8 cellular contexts compared by ENCODE assay signal in the genomic region with DNA sequence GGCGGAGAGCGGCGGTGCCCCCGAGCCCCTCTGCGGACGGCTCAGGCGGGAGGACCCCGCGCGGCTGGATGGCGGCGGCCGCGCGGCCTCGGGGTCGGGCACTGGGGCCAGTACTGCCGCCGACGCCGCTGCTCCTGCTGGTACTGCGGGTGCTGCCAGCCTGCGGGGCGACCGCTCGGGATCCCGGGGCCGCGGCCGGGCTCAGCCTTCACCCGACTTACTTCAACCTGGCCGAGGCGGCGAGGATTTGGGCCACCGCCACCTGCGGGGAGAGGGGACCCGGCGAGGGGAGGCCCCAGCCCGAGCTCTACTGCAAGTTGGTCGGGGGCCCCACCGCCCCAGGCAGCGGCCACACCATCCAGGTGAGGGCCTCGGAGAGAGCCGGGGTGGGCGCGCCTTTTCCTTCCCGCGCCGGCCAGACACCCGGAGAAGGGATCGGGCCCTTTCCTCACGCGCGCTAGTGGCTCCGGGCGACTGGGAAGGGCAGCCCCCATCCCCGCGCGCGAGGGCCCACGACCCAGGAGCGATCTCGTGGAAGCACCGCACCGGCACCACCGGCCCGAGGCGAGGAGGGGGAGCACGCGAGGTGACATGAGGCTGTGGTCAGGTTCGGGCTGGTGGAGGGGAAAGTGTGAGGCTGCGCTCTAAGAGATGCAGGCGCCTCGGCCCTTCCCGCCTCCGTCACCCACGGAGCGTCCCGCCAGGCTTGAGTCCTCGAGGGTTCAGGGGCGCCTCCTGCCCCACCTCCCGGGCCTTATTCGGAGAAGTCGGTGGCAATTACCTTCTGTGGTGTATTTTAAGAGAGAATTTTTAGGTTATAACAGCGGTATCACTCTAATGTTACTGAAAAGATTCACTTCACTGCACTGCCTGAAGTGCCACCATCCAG. TPM values are rescaled to one million over a fixed set of nuclear protein-coding genes. Genes with fewer than 3 reads are reported as not detected.
DNase-seq lines count a peak whose midpoint lies in the region; TF ChIP-seq lines count a peak whose summit lies in the region.

No MANE protein-coding gene starts in this region.

- POLR2A ChIA-PET in A673 (lab: Charles Lee; ENCODE audit: low non-redundant PET): no interaction called here

- no peak for DNase-seq in A673 (ENCODE audit: low spot score)
- peak; percentile 84 for DNase-seq in H7
- DNase-seq in activated CD8-positive, alpha-beta memory T cell treated with anti-CD3 and anti-CD28 coated beads, Interleukin-2, amount 50 U/mL, for 48 hours: peak; percentile 59
- DNase-seq in cardiac muscle cell (ENCODE audit: low read depth in 1 of 2, low spot score in 1 of 2): peak in 1 of 2 donors; percentile 15
- no peak for DNase-seq in prostate gland (ENCODE audit: low spot score)
- DNase-seq in RKO (ENCODE audit: low spot score): no peak
- DNase-seq in cerebellar nuclear complex (lab: John Stamatoyannopoulos, UW): no peak
- DNase-seq in NCI-H1436 (lab: John Stamatoyannopoulos, UW): no peak

- CTCF ChIA-PET in A673 (lab: Charles Lee): interaction anchor here (0.6 kb wide), 1 partner anchor 14 kb away, joined by 6 read pairs; no protein-coding TSS in a partner anchor

- TF ChIP-seq CTCF in A673 (conservative IDR thresholded peaks at IDR 0.05; ENCODE audit: low read depth, low read length): no peak
- TF ChIP-seq CTCF in cardiac muscle cell (IDR thresholded peaks at IDR 0.05; ENCODE audit: low read depth, low read length): no peak
- no peak for TF ChIP-seq CTCF in prostate gland (IDR thresholded peaks at IDR 0.05)

- H3K4me1 ChIP-seq in A673 (ENCODE audit: insufficient read depth, low read length, poor library complexity, severe bottlenecking) (no peaks in the 10 kb centered on the region), cardiac muscle cell (ENCODE audit: low read depth) (no peaks in the 10 kb centered on the region), prostate gland (replicated peaks) (no peaks in the 10 kb centered on the region)

- H3K4me3 ChIP-seq in A673 (ENCODE audit: low read depth, low read length, poor library complexity, severe bottlenecking): peak overlapping the region; percentile 46
- H3K4me3 ChIP-seq in H7 (ENCODE audit: insufficient read depth, low read depth, low read length): peak overlapping the region; percentile 44
- peak overlapping the region; percentile 40 for H3K4me3 ChIP-seq in cardiac muscle cell
- H3K4me3 ChIP-seq in prostate gland: peak overlapping the region; percentile 46 to 50

- WGBS in prostate gland: 6% methylated on average over 34 of the region's 85 CpGs

- H3K36me3 ChIP-seq in A673 (ENCODE audit: insufficient read depth, low read length, poor library complexity, severe bottlenecking) (no peaks in the 10 kb centered on the region), H7 (replicated peaks; ENCODE audit: control insufficient read depth, insufficient read depth, low read length) (no peaks in the 10 kb centered on the region), cardiac muscle cell (no peaks in the 10 kb centered on the region), prostate gland (no peaks in the 10 kb centered on the region)

- TF ChIP-seq POLR2A in prostate gland (IDR thresholded peaks at IDR 0.05): peak; percentile 6

- H3K27ac ChIP-seq in A673 (ENCODE audit: low read depth, low read length, poor library complexity, severe bottlenecking) (no peak overlapping the region), cardiac muscle cell (no peak overlapping the region), prostate gland (peak overlapping the region; percentile 58)

- intact Hi-C loops in A673 (cut with micrococcal nuclease; ENCODE audit: unreplicated experiment) (loop anchor here (5.0 kb wide), 1 partner anchor 47 kb away; no protein-coding TSS in a partner anchor), prostate gland (cut with DNase I) (loop anchor here (5.0 kb wide), 1 partner anchor 68 kb away; no protein-coding TSS in a partner anchor)

- H3K27me3 ChIP-seq in A673 (replicated peaks; ENCODE audit: insufficient read depth, low read depth, low read length, poor library complexity) (peaks cover 6% of the 10 kb centered on the region), H7 (ENCODE audit: control insufficient read depth, insufficient read depth, low read length) (peaks cover 35% of the 10 kb centered on the region), cardiac muscle cell (peaks cover 58% of the 10 kb centered on the region), prostate gland (replicated peaks; ENCODE audit: insufficient read depth) (no peaks in the 10 kb centered on the region)

- no TSS peak for BruUV-seq in A673 (replicated peaks; lab: Mats Ljungman, UMichigan)

- H3K9me3 ChIP-seq in A673 (ENCODE audit: low read depth, low read length, poor library complexity, severe bottlenecking) (no peaks in the 10 kb centered on the region), cardiac muscle cell (ENCODE audit: low read depth) (no peaks in the 10 kb centered on the region), prostate gland (no peaks in the 10 kb centered on the region)

RNA-seq across cellular contexts. Expression of gene LAMA3, which starts 0.6 kb away (rescaled TPM):
- total RNA-seq in A673 (2021) (2.6 and 2.7 TPM in 2 replicates), cardiac muscle cell (0.18 and 0.39 TPM in 2 replicates), prostate gland (10 to 100 TPM; 31.3 to 35.9 TPM)
- 0.11 and 0.21 TPM in 2 replicates for total RNA-seq in H7 (2014; rRNA removed; shearing (Covaris generic))
- not detected in 2 replicates for polyA plus RNA-seq in cardiac muscle cell

RNA-seq across cellular contexts. Expression of gene ANKRD29, which starts 27.1 kb away (rescaled TPM):
- 2.6 and 2.8 TPM in 2 replicates for total RNA-seq in A673 (2021)
- 2.9 and 3.0 TPM in 2 replicates for total RNA-seq in H7 (2014; rRNA removed; shearing (Covaris generic))
- total RNA-seq in cardiac muscle cell: 0.14 and 0.77 TPM in 2 replicates
- 0.44 and 0.92 TPM in 2 replicates for polyA plus RNA-seq in cardiac muscle cell
- total RNA-seq in prostate gland: 1 to 10 TPM; 5.6 to 8.5 TPM

Comparison
In these comparisons a context has a peak if more than half of its experiments do, and no peak if none do; other contexts are left out.
1. DNase-seq: peak in H7 (single experiment) and activated CD8-positive, alpha-beta memory T cell treated with anti-CD3 and anti-CD28 coated beads, Interleukin-2, amount 50 U/mL, for 48 hours (single experiment); none in A673 (single experiment), prostate gland (single experiment), RKO (single experiment), cerebellar nuclear complex (0 of 2) and NCI-H1436 (single experiment).
2. H3K27ac ChIP-seq: peak in prostate gland (2 of 2); none in A673 (single experiment) and cardiac muscle cell (single experiment).
3. Peak in every context shown above with its lines, with median percentiles within 50 percentile points of each other: H3K4me3 ChIP-seq.